13 cellular contexts compared by ENCODE assay signal in genomic region chr2:127153691-127154158, GRCh38. TPM values are rescaled to one million over a fixed set of nuclear protein-coding genes. Genes with fewer than 3 reads are reported as not detected.
DNase-seq lines count a peak whose midpoint lies in the region; ATAC-seq, FAIRE-seq and TF ChIP-seq lines count a peak whose summit lies in the region.
"Had no signal": no experiment of that assay in that cellular context is flagged by ENCODE, and none has a peak within 500 bp of the region (broad histone marks: within the 10 kb centered on the region; RNA-seq: fewer than 3 reads in every experiment).

No MANE protein-coding gene starts in this region.

- ATAC-seq in activated T-cell treated with anti-CD3 and anti-CD28 coated beads, Interleukin-2, amount 50 U/mL, for 72 hours (replicated peaks in 1 of 2): no peak
- ATAC-seq in HG03342 (IDR thresholded peaks at IDR 0.05; ENCODE audit: unreplicated experiment): no peak
- ATAC-seq: activated T-cell treated with anti-CD3 and anti-CD28 coated beads, Interleukin-2, amount 50 U/mL, for 4 hours had no signal

- no peak overlapping the region for H3K27ac Mint-ChIP-seq in activated T-cell treated with anti-CD3 and anti-CD28 coated beads, Interleukin-2, amount 50 U/mL, for 72 hours

- no peaks in the 10 kb centered on the region for H3K9me3 ChIP-seq in adipocyte (ENCODE audit: control insufficient read depth, low read length)
- no peaks in the 10 kb centered on the region for H3K9me3 ChIP-seq in kidney (ENCODE audit: control insufficient read depth in 1 of 2, low read length in 2 of 2)
- H3K9me3 ChIP-seq: neutrophil had no signal

- no peaks in the 10 kb centered on the region for H3K27me3 Mint-ChIP-seq in activated T-cell treated with anti-CD3 and anti-CD28 coated beads, Interleukin-2, amount 50 U/mL, for 72 hours (ENCODE audit: low read depth)

- DNase-seq in GM04504 (ENCODE audit: low read depth) (peak; percentile 74), adipocyte (ENCODE audit: low read depth) (peak; percentile 77), glomerular visceral epithelial cell (ENCODE audit: extremely low spot score) (peak; percentile 99), skeletal muscle cell (ENCODE audit: low read depth) (peak; percentile 88), kidney (no peak)
- DNase-seq in activated T-cell treated with anti-CD3 and anti-CD28 coated beads, Interleukin-2, amount 50 U/mL, for 72 hours: no peak
- no peak for DNase-seq in stimulated activated CD4-positive, alpha-beta T cell treated with anti-CD3 and anti-CD28 coated beads, Interleukin-15, amount 100 ng/mL, for 24 hours
- DNase-seq: activated T-cell treated with anti-CD3 and anti-CD28 coated beads, Interleukin-2, amount 50 U/mL, for 4 hours; glutamatergic neuron; NCI-H1930; stimulated activated naive CD4-positive, alpha-beta T cell had no signal

- no peak overlapping the region for H3K4me3 Mint-ChIP-seq in activated T-cell treated with anti-CD3 and anti-CD28 coated beads, Interleukin-2, amount 50 U/mL, for 72 hours
- H3K4me3 Mint-ChIP-seq: activated T-cell treated with anti-CD3 and anti-CD28 coated beads, Interleukin-2, amount 50 U/mL, for 4 hours had no signal

- no peaks in the 10 kb centered on the region for H3K9me3 Mint-ChIP-seq in activated T-cell treated with anti-CD3 and anti-CD28 coated beads, Interleukin-2, amount 50 U/mL, for 72 hours
- H3K9me3 Mint-ChIP-seq: activated T-cell treated with anti-CD3 and anti-CD28 coated beads, Interleukin-2, amount 50 U/mL, for 4 hours had no signal

- H3K9ac ChIP-seq in adipocyte (ENCODE audit: low read length): peak overlapping the region; percentile 76
- no peak overlapping the region for H3K9ac ChIP-seq in kidney (ENCODE audit: low read length in 2 of 2)

- FAIRE-seq in kidney (lab: Jason Lieb, UNC): no peak

- H3K36me3 Mint-ChIP-seq in activated T-cell treated with anti-CD3 and anti-CD28 coated beads, Interleukin-2, amount 50 U/mL, for 72 hours (ENCODE audit: insufficient read depth in 2 of 2): no peaks in the 10 kb centered on the region

- no peak overlapping the region for H3K27ac ChIP-seq in kidney (ENCODE audit: low read depth in 2 of 2, low read length in 2 of 2)
- H3K27ac ChIP-seq: neutrophil had no signal

- H3K4me3 ChIP-seq in adipocyte (ENCODE audit: low read length) (no peak overlapping the region), skeletal muscle cell (ENCODE audit: low read depth, low read length) (no peak overlapping the region), kidney (ENCODE audit: low read length in 2 of 2) (no peak overlapping the region)

- H3K4me1 ChIP-seq in adipocyte (ENCODE audit: control insufficient read depth, insufficient read depth, low read length) (peaks cover 37% of the 10 kb centered on the region), kidney (ENCODE audit: control insufficient read depth in 1 of 2, insufficient read depth in 1 of 2, low read depth in 1 of 2, low read length in 2 of 2) (peaks cover 10 to 13% of the 10 kb centered on the region in 2 donors)

- no peaks in the 10 kb centered on the region for H3K27me3 ChIP-seq in adipocyte (replicated peaks; ENCODE audit: control insufficient read depth, insufficient read depth, low read length)
- H3K27me3 ChIP-seq: neutrophil had no signal

- intact Hi-C loops in kidney (cut with DNase I): no loop called here

- no peak for TF ChIP-seq CTCF in kidney (IDR thresholded peaks at IDR 0.05; ENCODE audit: borderline replicate concordance, extremely low read depth, insufficient read depth)

- H3K36me3 ChIP-seq in adipocyte (ENCODE audit: control insufficient read depth, insufficient read depth, low read length, severe bottlenecking): no peaks in the 10 kb centered on the region
- no peaks in the 10 kb centered on the region for H3K36me3 ChIP-seq in kidney (ENCODE audit: control insufficient read depth in 1 of 2, insufficient read depth in 2 of 2, low read length in 2 of 2)
- H3K36me3 ChIP-seq: neutrophil had no signal

- H3K4me1 Mint-ChIP-seq in activated T-cell treated with anti-CD3 and anti-CD28 coated beads, Interleukin-2, amount 50 U/mL, for 72 hours (ENCODE audit: low read depth): no peaks in the 10 kb centered on the region

RNA-seq across cellular contexts. Expression of gene BIN1, which starts 46.8 kb away (rescaled TPM):
- total RNA-seq in activated T-cell treated with anti-CD3 and anti-CD28 coated beads, Interleukin-2, amount 50 U/mL, for 72 hours: 100 to 1,000 TPM in 1 of 2 donors, 10 to 100 TPM in 1; 87.3 to 127 TPM
- total RNA-seq in kidney: 121 TPM
- 167 TPM for polyA plus RNA-seq in kidney (ENCODE audit: insufficient read depth, low read depth, low replicate concordance)

Comparison
In these comparisons a context has a peak if more than half of its experiments do, and no peak if none do; other contexts are left out.
1. DNase-seq: peak in GM04504 (single experiment), adipocyte (single experiment), glomerular visceral epithelial cell (single experiment) and skeletal muscle cell (single experiment); none in activated T-cell treated with anti-CD3 and anti-CD28 coated beads, Interleukin-2, amount 50 U/mL, for 72 hours (0 of 2), stimulated activated CD4-positive, alpha-beta T cell treated with anti-CD3 and anti-CD28 coated beads, Interleukin-15, amount 100 ng/mL, for 24 hours (single experiment) and kidney (single experiment).